16 cellular contexts compared by ENCODE assay signal in the genomic region with DNA sequence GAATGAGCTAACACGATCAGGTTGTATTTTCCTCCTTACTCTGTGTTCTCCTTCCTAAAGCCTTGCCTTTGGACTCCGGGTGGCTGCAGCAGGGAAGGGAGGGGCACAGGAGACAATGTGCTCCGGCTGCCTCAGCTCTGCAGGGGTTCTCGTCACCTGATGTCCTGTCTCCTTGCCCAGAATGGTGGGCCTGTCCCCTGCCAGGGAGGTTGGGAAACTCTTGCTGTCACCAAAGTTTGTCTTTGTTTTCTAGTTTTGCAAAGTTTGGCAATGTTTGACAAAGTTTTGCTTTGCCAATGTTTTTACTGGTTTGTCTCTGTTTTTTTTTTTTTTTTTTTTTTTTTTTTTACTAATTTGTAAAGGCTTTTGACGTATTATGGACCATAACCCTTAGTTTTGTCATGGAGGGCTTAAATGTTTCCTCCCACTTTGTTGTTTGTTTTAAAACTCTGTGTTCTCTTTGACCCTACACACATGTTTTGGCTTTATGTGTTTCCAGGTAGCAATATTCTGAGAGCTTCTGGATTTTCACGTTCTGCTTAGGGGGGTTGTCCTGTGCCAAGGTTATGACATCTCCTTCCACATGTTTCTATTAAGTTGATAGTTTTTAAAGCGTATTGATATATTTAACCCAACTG. TPM values are rescaled to one million over a fixed set of nuclear protein-coding genes. Genes with fewer than 3 reads are reported as not detected.
A peak's percentile ranks its signal among the peaks of the same experiment; 100 is the strongest.
DNase-seq lines count a peak whose midpoint lies in the region; ATAC-seq and TF ChIP-seq lines count a peak whose summit lies in the region.
"Had no signal": no experiment of that assay in that cellular context is flagged by ENCODE, and none has a peak within 500 bp of the region (broad histone marks: within the 10 kb centered on the region; RNA-seq: fewer than 3 reads in every experiment).

No MANE protein-coding gene starts in this region.

- no peak overlapping the region for H3K4ac ChIP-seq in H9 (ENCODE audit: low read depth, low read length)

- H3K36me3 ChIP-seq in gastrocnemius medialis (no peaks in the 10 kb centered on the region), esophagus squamous epithelium (no peaks in the 10 kb centered on the region)
- H3K36me3 ChIP-seq: SJSA1 had no signal

- no peak overlapping the region for H2BK20ac ChIP-seq in H9 (ENCODE audit: low read depth, low read length, poor library complexity, severe bottlenecking)

- H3K36me3 Mint-ChIP-seq in H9 (ENCODE audit: insufficient read depth in 1 of 3, low read depth in 3 of 3) = peaks cover 0 to 2% (median 0%) of the 10 kb centered on the region in 3 experiments; a peak in 1 of 7 replicates
- no peaks in the 10 kb centered on the region for H3K36me3 Mint-ChIP-seq in dendritic cell treated with granulocyte-macrophage colony-stimulating factor and Interleukin-4, amounts not matched to agents 40 ng/mL and 50 ng/mL, for 4 days (ENCODE audit: low read depth)

- H4K20me1 ChIP-seq in H9 (ENCODE audit: control insufficient read depth, insufficient read depth, insufficient read length) = no peaks in the 10 kb centered on the region

- H2BK120ac ChIP-seq in H9 (ENCODE audit: low read depth, low read length, poor library complexity, severe bottlenecking) = no peak overlapping the region

- peaks cover 9% of the 10 kb centered on the region for H3K4me1 ChIP-seq in H9 (ENCODE audit: insufficient read depth, low read length)
- no peaks in the 10 kb centered on the region for H3K4me1 ChIP-seq in gastrocnemius medialis
- peaks cover 0 to 14% (median 3%) of the 10 kb centered on the region in 3 donors for H3K4me1 ChIP-seq in esophagus squamous epithelium
- H3K4me1 ChIP-seq: SJSA1 had no signal

- H3K9ac ChIP-seq in H9 (ENCODE audit: extremely low read depth, insufficient read length, low read length) = no peak overlapping the region
- H3K9ac ChIP-seq: KMS-11 had no signal

- no peak overlapping the region for H4K5ac ChIP-seq in H9 (ENCODE audit: insufficient read length, low read depth, low read length)

- H2BK5ac ChIP-seq in H9 (ENCODE audit: insufficient read length, low read length) = no peak overlapping the region

- H2BK12ac ChIP-seq in H9 (ENCODE audit: insufficient read length, low read depth, low read length) = no peak overlapping the region

- no peak overlapping the region for H3K4me3 ChIP-seq in lower leg skin (ENCODE audit: low read depth, poor library complexity, severe bottlenecking)
- H3K4me3 ChIP-seq in gastrocnemius medialis = no peak overlapping the region
- no peak overlapping the region for H3K4me3 ChIP-seq in esophagus squamous epithelium
- H3K4me3 ChIP-seq: SJSA1 had no signal

- no peak overlapping the region for H2AFZ ChIP-seq in H9 (ENCODE audit: low read length)

- H3K4me2 ChIP-seq in H9 (ENCODE audit: insufficient read depth, insufficient read length, low read length) = no peak overlapping the region
- H3K4me2 ChIP-seq: KMS-11 had no signal

- no peak overlapping the region for H4K91ac ChIP-seq in H9 (ENCODE audit: insufficient read length, low read depth, low read length)

- ATAC-seq in gastrocnemius medialis = peak; percentile 48 to 66
- ATAC-seq: HCT116 had no signal

- no peak overlapping the region for H3K27ac ChIP-seq in H9 (ENCODE audit: insufficient read length, low read depth, low read length)
- H3K27ac ChIP-seq in gastrocnemius medialis = no peak overlapping the region
- H3K27ac ChIP-seq in esophagus squamous epithelium = no peak overlapping the region
- H3K27ac ChIP-seq: C4-2B, KMS-11, SJSA1 had no signal

- no CpG with 5 or more reads among the region's 7 CpGs for WGBS in H9 (ENCODE audit: extremely low coverage, insufficient read length, low lambda C conversion rate)
- 64 to 81% methylated on average over 7 of the region's 7 CpGs for WGBS in lower leg skin, 2 donors
- WGBS in esophagus squamous epithelium, 2 donors = 80 to 84% methylated on average over 6 to 7 of the region's 7 CpGs

- no peak overlapping the region; a peak in 1 of 7 replicates for H3K27ac Mint-ChIP-seq in H9
- peak overlapping the region; percentile 74 for H3K27ac Mint-ChIP-seq in dendritic cell treated with granulocyte-macrophage colony-stimulating factor and Interleukin-4, amounts not matched to agents 40 ng/mL and 50 ng/mL, for 4 days

- TF ChIP-seq CTCF in H9 (conservative IDR thresholded peaks at IDR 0.05) (no peak), lower leg skin (IDR thresholded peaks at IDR 0.05) (no peak), gastrocnemius medialis (IDR thresholded peaks at IDR 0.05 in 4 of 5, conservative IDR thresholded peaks at IDR 0.05 in 1 of 5) (no peak), esophagus squamous epithelium (IDR thresholded peaks at IDR 0.05) (no peak)

- no peaks in the 10 kb centered on the region for H3K79me2 ChIP-seq in H9 (ENCODE audit: insufficient read depth, low read length)

- H3K23ac ChIP-seq in H9 (ENCODE audit: insufficient read length, low read depth, low read length) = no peak overlapping the region

- no peak overlapping the region for H3K14ac ChIP-seq in H9 (ENCODE audit: insufficient read depth, low read length)

- no peaks in the 10 kb centered on the region for H3K79me1 ChIP-seq in H9 (ENCODE audit: insufficient read depth, low read depth, low read length, poor library complexity, severe bottlenecking)

- H3K27me3 ChIP-seq in H9 (ENCODE audit: insufficient read depth, low read length) (no peaks in the 10 kb centered on the region), gastrocnemius medialis (no peaks in the 10 kb centered on the region), esophagus squamous epithelium (peaks cover 0 to 15% (median 0%) of the 10 kb centered on the region in 4 donors)
- H3K27me3 ChIP-seq: SJSA1 had no signal

- H2AK5ac ChIP-seq in H9 (ENCODE audit: insufficient read length, low read length) = no peak overlapping the region

- DNase-seq in H9 = peak; percentile 47
- peak; percentile 65 to 93 for DNase-seq in lower leg skin (ENCODE audit: low spot score in 2 of 2)
- DNase-seq in gastrocnemius medialis = peak in 1 of 2 donors; percentile 69
- no peak for DNase-seq in H4 (ENCODE audit: low spot score)
- no peak for DNase-seq in esophagus squamous epithelium (lab: John Stamatoyannopoulos, UW)
- no peak for DNase-seq in stimulated activated CD4-positive, alpha-beta T cell treated with anti-CD3 and anti-CD28 coated beads, Interleukin-15, amount 100 ng/mL, for 24 hours
- DNase-seq: Caco-2, NCI-H1048, NCI-H1436 treated with DMSO at 0.1 percent for 48 hours, NCI-H2081 treated with DMSO at 0.1 percent for 48 hours, NCI-H510A treated with DMSO at 0.1 percent for 48 hours had no signal

- no peak overlapping the region for H2BK15ac ChIP-seq in H9 (ENCODE audit: low read depth, low read length)

- TF ChIP-seq POLR2A in lower leg skin (IDR thresholded peaks at IDR 0.05) (no peak), gastrocnemius medialis (IDR thresholded peaks at IDR 0.05) (no peak), esophagus squamous epithelium (IDR thresholded peaks at IDR 0.05) (no peak)

- H3K9me3 ChIP-seq in H9 (ENCODE audit: control insufficient read depth, low read depth, low read length) = no peaks in the 10 kb centered on the region
- no peaks in the 10 kb centered on the region for H3K9me3 ChIP-seq in gastrocnemius medialis
- no peaks in the 10 kb centered on the region for H3K9me3 ChIP-seq in esophagus squamous epithelium
- H3K9me3 ChIP-seq: Caco-2, SJSA1 had no signal

- no peak overlapping the region for H3K18ac ChIP-seq in H9 (ENCODE audit: insufficient read length, low read depth, low read length)

- H3K4me1 Mint-ChIP-seq in H9 = peaks cover 66 to 72% of the 10 kb centered on the region in 2 experiments
- peaks cover 71% of the 10 kb centered on the region for H3K4me1 Mint-ChIP-seq in dendritic cell treated with granulocyte-macrophage colony-stimulating factor and Interleukin-4, amounts not matched to agents 40 ng/mL and 50 ng/mL, for 4 days (ENCODE audit: low read depth)

- no peak overlapping the region for H3K4me3 Mint-ChIP-seq in H9
- no peak overlapping the region for H3K4me3 Mint-ChIP-seq in dendritic cell treated with granulocyte-macrophage colony-stimulating factor and Interleukin-4, amounts not matched to agents 40 ng/mL and 50 ng/mL, for 4 days

- no peak overlapping the region for H3K56ac ChIP-seq in H9 (ENCODE audit: insufficient read length, low read depth, low read length)

- H3K23me2 ChIP-seq in H9 (ENCODE audit: insufficient read length, low read depth, low read length, poor library complexity, severe bottlenecking) = no peaks in the 10 kb centered on the region

- intact Hi-C loops in dendritic cell treated with granulocyte-macrophage colony-stimulating factor and Interleukin-4, amounts not matched to agents 40 ng/mL and 50 ng/mL, for 4 days (cut with micrococcal nuclease) = no loop called here
- intact Hi-C loops in lower leg skin (cut with DNase I; ENCODE audit: low total_unique reads) (no loop called here), gastrocnemius medialis (cut with DNase I; ENCODE audit: low total_unique reads) (no loop called here), esophagus squamous epithelium (cut with DNase I) (no loop called here)

- H3K27me3 Mint-ChIP-seq in H9 (ENCODE audit: low read depth) = peaks cover 20% of the 10 kb centered on the region
- H3K27me3 Mint-ChIP-seq in dendritic cell treated with granulocyte-macrophage colony-stimulating factor and Interleukin-4, amounts not matched to agents 40 ng/mL and 50 ng/mL, for 4 days = peaks cover 33% of the 10 kb centered on the region

- H4K8ac ChIP-seq in H9 (replicated peaks; ENCODE audit: insufficient read length, low read depth, low read length) = no peak overlapping the region

- no peaks in the 10 kb centered on the region for H3K9me3 Mint-ChIP-seq in H9
- H3K9me3 Mint-ChIP-seq in dendritic cell treated with granulocyte-macrophage colony-stimulating factor and Interleukin-4, amounts not matched to agents 40 ng/mL and 50 ng/mL, for 4 days = no peaks in the 10 kb centered on the region

- no peak overlapping the region for H3T11ph ChIP-seq in H9 (ENCODE audit: low read length)

- in situ Hi-C loops in gastrocnemius medialis (cut with MboI; ENCODE audit: low sequenced_read_pairs in 4 of 4) = no loop called here

RNA-seq across cellular contexts. Expression of a gene that starts 49.3 kb away (rescaled TPM):
- total RNA-seq in H9 (2021) = 6.8 and 7.7 TPM in 2 replicates
- 10 to 100 TPM; 18.3 to 48.9 (median 23.6) TPM for total RNA-seq in lower leg skin
- 100 to 1,000 TPM in 3 of 4 donors, 10 to 100 TPM in 1; 84.6 to 154 (median 117) TPM for total RNA-seq in gastrocnemius medialis
- 0.52 and 1.3 TPM in 2 replicates for total RNA-seq in H4 (2014; rRNA removed; shearing (Covaris generic))
- total RNA-seq in esophagus squamous epithelium = 10 to 100 TPM in 2 of 4 donors, 1 to 10 TPM in 2; 1.8 to 18.7 (median 8.5) TPM
- total RNA-seq: SJSA1 had no signal

Comparison
In these comparisons a context has a peak if more than half of its experiments do, and no peak if none do; other contexts are left out.
1. DNase-seq: peak in H9 (single experiment) and lower leg skin (2 of 2); none in H4 (single experiment), esophagus squamous epithelium (single experiment) and stimulated activated CD4-positive, alpha-beta T cell treated with anti-CD3 and anti-CD28 coated beads, Interleukin-15, amount 100 ng/mL, for 24 hours (single experiment).